In the genomic region with DNA sequence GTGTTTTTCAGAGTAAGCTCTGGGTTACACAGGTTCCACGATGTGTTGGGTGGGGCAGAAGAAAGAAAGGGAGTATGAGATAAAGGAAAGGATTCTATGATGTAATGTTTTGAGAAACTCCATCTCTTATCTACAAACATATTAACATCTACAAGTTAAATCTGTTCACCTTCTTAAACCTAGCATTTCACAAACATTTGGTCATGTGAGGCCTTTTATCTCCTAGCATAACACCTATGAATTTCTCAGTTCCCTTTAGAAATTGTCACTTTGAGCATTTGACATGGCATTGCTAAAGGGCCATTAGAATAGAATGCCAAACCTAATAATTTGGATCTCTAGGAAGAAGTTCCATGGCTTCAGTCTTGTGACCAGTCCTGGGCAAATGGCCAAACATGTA, we compare ENCODE assay signal across 10 cellular contexts.
"Had no signal": no experiment of that assay in that cellular context is flagged by ENCODE, and none has a peak within 500 bp of the region (broad histone marks: within the 10 kb centered on the region; RNA-seq: fewer than 3 reads in every experiment).

No MANE protein-coding gene starts in this region.

- H3K9ac ChIP-seq: KMS-11 had no signal

- H3K4me3 ChIP-seq: GM23338 had no signal

- ATAC-seq: GM23338, HepG2 had no signal

- FAIRE-seq: H1, H54, HepG2 had no signal

- H3K27ac ChIP-seq: HL-60, KMS-11 had no signal

- DNase-seq: H9, HCEC 1CT, Karpas-422, KBM-7 had no signal

- H2AFZ ChIP-seq: GM23338 had no signal

- H3K4me2 ChIP-seq: GM23338, KMS-11 had no signal
